ENCODE assay signal across 8 cellular contexts in the genomic region with DNA sequence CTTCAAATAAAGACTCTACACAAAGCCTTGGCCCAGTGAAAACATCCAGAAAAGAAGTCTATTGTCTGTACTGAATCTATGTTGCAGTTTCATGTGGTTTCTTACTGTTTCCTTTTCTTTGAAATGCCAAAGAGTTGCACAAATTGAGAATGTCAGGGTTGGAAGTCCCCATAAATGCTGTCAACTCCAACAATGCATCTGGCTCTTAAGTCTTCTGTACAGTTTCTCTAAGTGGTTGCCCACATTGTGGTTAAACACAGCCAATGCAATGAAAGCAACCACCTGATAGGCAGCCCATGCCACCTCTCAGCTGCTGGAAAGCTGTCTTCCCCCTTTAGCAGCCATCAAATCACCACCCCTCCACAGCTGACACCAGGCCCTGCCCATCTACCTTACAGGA.
DNase-seq lines count a peak whose midpoint lies in the region; ATAC-seq and TF ChIP-seq lines count a peak whose summit lies in the region.

No MANE protein-coding gene starts in this region.

- no peak overlapping the region for H2BK12ac ChIP-seq in mesenchymal stem cell (ENCODE audit: low read length in 2 of 2)

- no peak overlapping the region for H3K14ac ChIP-seq in mesenchymal stem cell (ENCODE audit: low read length in 2 of 2)

- H3K27ac ChIP-seq in KOPT-K1 (ENCODE audit: low read depth, low read length, poor library complexity, severe bottlenecking) (peak overlapping the region; percentile 88), mesenchymal stem cell (ENCODE audit: low read length, poor library complexity, severe bottlenecking) (no peak overlapping the region), transverse colon (no peak overlapping the region)

- in situ Hi-C loops in transverse colon (cut with MboI; ENCODE audit: low pct_ligation_motif_present in 1 of 4, low pct_unique_long_range_greater_than_20kb in 1 of 4, low sequenced_read_pairs in 3 of 4): no loop called here

- TF ChIP-seq EP300 in transverse colon (IDR thresholded peaks at IDR 0.05; ENCODE audit: low read depth): no peak

- H3K27me3 Mint-ChIP-seq in immature natural killer cell (ENCODE audit: low read depth in 3 of 3): peaks cover 0 to 12% (median 3%) of the 10 kb centered on the region in 3 donors

- no peak overlapping the region for H3K4me3 Mint-ChIP-seq in immature natural killer cell

- TF ChIP-seq CTCF in transverse colon (IDR thresholded peaks at IDR 0.05): no peak

- H3K4ac ChIP-seq in mesenchymal stem cell (ENCODE audit: low read depth in 1 of 2, low read length in 2 of 2): no peak overlapping the region

- no peak for TF ChIP-seq POLR2A in transverse colon (IDR thresholded peaks at IDR 0.05)

- H3K4me3 ChIP-seq in mesenchymal stem cell (ENCODE audit: insufficient read depth in 1 of 2, low read depth in 1 of 2, low read length in 2 of 2) (no peak overlapping the region), transverse colon (no peak overlapping the region)

- H4K91ac ChIP-seq in mesenchymal stem cell (ENCODE audit: low read length): no peak overlapping the region

- no peaks in the 10 kb centered on the region for H3K36me3 Mint-ChIP-seq in immature natural killer cell

- peaks cover 0 to 10% of the 10 kb centered on the region in 2 donors for H3K4me1 Mint-ChIP-seq in immature natural killer cell

- H2BK5ac ChIP-seq in mesenchymal stem cell (ENCODE audit: low read depth, low read length, poor library complexity, severe bottlenecking): no peak overlapping the region

- H3K4me1 ChIP-seq in mesenchymal stem cell (ENCODE audit: control insufficient read depth, insufficient read depth, low read depth, low read length) (no peaks in the 10 kb centered on the region), transverse colon (no peaks in the 10 kb centered on the region)

- H3K79me1 ChIP-seq in mesenchymal stem cell (replicated peaks; ENCODE audit: low read length, poor library complexity, severe bottlenecking): no peaks in the 10 kb centered on the region

- DNase-seq in immature natural killer cell (peak in 2 of 3 donors; percentile 3 to 5), NCI-H524 (lab: John Stamatoyannopoulos, UW) (no peak), mesenchymal stem cell (no peak), transverse colon (no peak)

- no peak overlapping the region for H2AFZ ChIP-seq in mesenchymal stem cell (ENCODE audit: low read depth, low read length)

- ATAC-seq in GM18868 (IDR thresholded peaks at IDR 0.05; ENCODE audit: unreplicated experiment) (peak; percentile 97), HG02571 (IDR thresholded peaks at IDR 0.05; ENCODE audit: unreplicated experiment) (peak; percentile 88), HG03469 (IDR thresholded peaks at IDR 0.05; ENCODE audit: unreplicated experiment) (no peak)

- H3K9me3 Mint-ChIP-seq in immature natural killer cell: peaks cover 0 to 8% (median 0%) of the 10 kb centered on the region in 6 donors

- no peak overlapping the region for H2AK5ac ChIP-seq in mesenchymal stem cell (ENCODE audit: low read length, severe bottlenecking)

- H2BK120ac ChIP-seq in mesenchymal stem cell (ENCODE audit: low read depth, low read length): no peak overlapping the region

- H4K8ac ChIP-seq in mesenchymal stem cell (ENCODE audit: low read length): no peak overlapping the region

- no peak overlapping the region for H3K23ac ChIP-seq in mesenchymal stem cell (ENCODE audit: low read length in 2 of 2)

- H3K27ac Mint-ChIP-seq in immature natural killer cell: no peak overlapping the region

- H2BK15ac ChIP-seq in mesenchymal stem cell (ENCODE audit: low read depth, poor library complexity, severe bottlenecking): no peak overlapping the region

- H3K27me3 ChIP-seq in mesenchymal stem cell (ENCODE audit: control insufficient read depth in 1 of 2, insufficient read depth in 1 of 2, low read length in 2 of 2): no peaks in the 10 kb centered on the region
- no peaks in the 10 kb centered on the region for H3K27me3 ChIP-seq in transverse colon

- H3K36me3 ChIP-seq in KOPT-K1 (ENCODE audit: insufficient read depth, low read length) (no peaks in the 10 kb centered on the region), mesenchymal stem cell (ENCODE audit: control insufficient read depth in 1 of 2, insufficient read depth in 2 of 2, low read depth in 1 of 2, low read length in 2 of 2) (no peaks in the 10 kb centered on the region), transverse colon (no peaks in the 10 kb centered on the region)

- H3K9me3 ChIP-seq in KOPT-K1 (ENCODE audit: insufficient read depth, low read length, poor library complexity, severe bottlenecking) (peaks cover 16% of the 10 kb centered on the region), mesenchymal stem cell (ENCODE audit: control insufficient read depth, low read length) (peaks cover 22% of the 10 kb centered on the region), transverse colon (no peaks in the 10 kb centered on the region)

- H3K18ac ChIP-seq in mesenchymal stem cell (ENCODE audit: low read depth in 1 of 2, low read length in 2 of 2): no peak overlapping the region

- no peak overlapping the region for H3K4me2 ChIP-seq in mesenchymal stem cell (ENCODE audit: low read length, poor library complexity, severe bottlenecking)

- H3K9ac ChIP-seq in mesenchymal stem cell (ENCODE audit: low read length): no peak overlapping the region

- intact Hi-C loops in transverse colon (cut with DNase I; ENCODE audit: low total_unique reads): no loop called here

Comparison
In these comparisons a context has a peak if more than half of its experiments do, and no peak if none do; other contexts are left out.
1. DNase-seq: peak in immature natural killer cell (2 of 3); none in NCI-H524 (0 of 2), mesenchymal stem cell (single experiment) and transverse colon (single experiment).